Comparison of ENCODE assay signal across 20 cellular contexts in the genomic region with DNA sequence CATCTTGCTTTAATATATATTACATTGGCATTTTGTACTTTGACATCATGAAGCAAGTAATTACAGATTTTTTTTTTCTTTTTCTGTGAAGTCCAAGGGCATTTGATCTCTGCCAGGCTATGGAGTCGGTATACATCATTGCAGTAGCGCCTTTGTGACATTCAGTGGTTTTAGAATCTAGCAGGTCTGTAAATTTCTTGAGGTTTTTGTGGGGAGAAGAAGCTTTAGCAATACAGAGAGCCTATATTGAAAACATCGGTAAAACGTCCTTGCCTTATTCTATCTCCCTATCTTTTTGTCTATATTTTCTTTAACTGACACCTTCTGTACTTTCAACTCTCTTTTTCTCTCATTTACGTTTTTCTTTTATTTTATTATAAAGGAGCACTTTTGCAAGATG. TPM values are rescaled to one million over a fixed set of nuclear protein-coding genes. Genes with fewer than 3 reads are reported as not detected.
DNase-seq lines count a peak whose midpoint lies in the region; ATAC-seq and TF ChIP-seq lines count a peak whose summit lies in the region.
"Had no signal": no experiment of that assay in that cellular context is flagged by ENCODE, and none has a peak within 500 bp of the region (broad histone marks: within the 10 kb centered on the region; RNA-seq: fewer than 3 reads in every experiment).

No MANE protein-coding gene starts in this region.

- peak overlapping the region; percentile 88 for H3K27ac Mint-ChIP-seq in T-helper 2 cell treated with Interferon-gamma antibody and Interleukin-4, amounts not matched to agents 5 μg/mL and 100 μg/mL, for 36 hours
- H3K27ac Mint-ChIP-seq in naive B cell, result peak overlapping the region; percentile 34 to 96 (median 77)

- H3K4me3 ChIP-seq in GM12864 (ENCODE audit: low read depth, low read length), result peak overlapping the region; percentile 11; the same call in 1 of the 2 replicates
- H3K4me3 ChIP-seq: adrenal gland, prostate gland, smooth muscle cell had no signal

- DNase-seq in CD1c-positive myeloid dendritic cell (ENCODE audit: extremely low spot score) (peak; percentile 30), GM12864 (ENCODE audit: low read depth) (no peak), naive B cell (no peak), globus pallidus (ENCODE audit: low spot score) (no peak), NCI-H1436 treated with DMSO at 0.1 percent for 48 hours (lab: John Stamatoyannopoulos, UW) (no peak), cardiac septum (ENCODE audit: low spot score) (no peak)
- DNase-seq in T-helper 2 cell treated with Interferon-gamma antibody and Interleukin-4, amounts not matched to agents 5 μg/mL and 100 μg/mL, for 36 hours (ENCODE audit: low spot score), result peak; percentile 21
- no peak for DNase-seq in stimulated activated CD4-positive, alpha-beta T cell treated with anti-CD3 and anti-CD28 coated beads, Interleukin-2, amount 100 ng/mL, for 24 hours
- DNase-seq: adrenal gland; BE2C; caudate nucleus; effector CD8-positive, alpha-beta T cell; mammary epithelial cell; NCI-H1417; trophoblast cell had no signal

- no peaks in the 10 kb centered on the region for H3K9me3 Mint-ChIP-seq in T-helper 2 cell treated with Interferon-gamma antibody and Interleukin-4, amounts not matched to agents 5 μg/mL and 100 μg/mL, for 36 hours
- H3K9me3 Mint-ChIP-seq in naive B cell, result peaks cover 0 to 6% (median 0%) of the 10 kb centered on the region in 7 donors

- no peaks in the 10 kb centered on the region for H3K27me3 Mint-ChIP-seq in T-helper 2 cell treated with Interferon-gamma antibody and Interleukin-4, amounts not matched to agents 5 μg/mL and 100 μg/mL, for 36 hours (ENCODE audit: low read depth)
- H3K27me3 Mint-ChIP-seq in naive B cell, result no peaks in the 10 kb centered on the region

- TF ChIP-seq CTCF in GM12864 (IDR thresholded peaks at IDR 0.05; ENCODE audit: low read depth, low read length, missing control alignments), result no peak

- peak overlapping the region; percentile 79 for H3K4me3 Mint-ChIP-seq in T-helper 2 cell treated with Interferon-gamma antibody and Interleukin-4, amounts not matched to agents 5 μg/mL and 100 μg/mL, for 36 hours
- peak overlapping the region in 7 of 8 donors; percentile 5 to 91 (median 81) for H3K4me3 Mint-ChIP-seq in naive B cell
- H3K4me3 Mint-ChIP-seq: nephron had no signal

- H3K36me3 Mint-ChIP-seq in T-helper 2 cell treated with Interferon-gamma antibody and Interleukin-4, amounts not matched to agents 5 μg/mL and 100 μg/mL, for 36 hours (ENCODE audit: low read depth), result peaks cover 2% of the 10 kb centered on the region
- H3K36me3 Mint-ChIP-seq in naive B cell, result peaks cover 9 to 11% of the 10 kb centered on the region in 2 donors

- intact Hi-C loops in cardiac septum (cut with DNase I), result no loop called here

- peaks cover 64% of the 10 kb centered on the region for H3K4me1 Mint-ChIP-seq in T-helper 2 cell treated with Interferon-gamma antibody and Interleukin-4, amounts not matched to agents 5 μg/mL and 100 μg/mL, for 36 hours (ENCODE audit: low read depth)
- peaks cover 64 to 97% (median 76%) of the 10 kb centered on the region in 3 donors for H3K4me1 Mint-ChIP-seq in naive B cell

- ATAC-seq in naive B cell (ENCODE audit: low read depth in 2 of 2), result no peak
- ATAC-seq: HCT116 had no signal

RNA-seq across cellular contexts. Expression of a gene that starts 47.2 kb away (rescaled TPM):
- 100 to 1,000 TPM in 5 of 6 donors, 10 to 100 TPM in 1; 89.6 to 177 (median 134) TPM for polyA plus RNA-seq in naive B cell (ENCODE audit: low read depth in 6 of 6)
- 49.2 TPM for total RNA-seq in cardiac septum

RNA-seq across cellular contexts. Expression of a gene that starts 52.1 kb away (rescaled TPM):
- 10 to 100 TPM; 20.8 to 45.7 (median 34.9) TPM for polyA plus RNA-seq in naive B cell (ENCODE audit: low read depth in 6 of 6)
- 0.89 TPM for total RNA-seq in cardiac septum
- total RNA-seq: LHCN-M2, mammary epithelial cell had no signal
- polyA plus RNA-seq: smooth muscle cell had no signal

Comparison
In these comparisons a context has a peak if more than half of its experiments do, and no peak if none do; other contexts are left out.
1. DNase-seq: peak in CD1c-positive myeloid dendritic cell (single experiment) and T-helper 2 cell treated with Interferon-gamma antibody and Interleukin-4, amounts not matched to agents 5 μg/mL and 100 μg/mL, for 36 hours (single experiment); none in GM12864 (single experiment), naive B cell (single experiment), globus pallidus (single experiment), stimulated activated CD4-positive, alpha-beta T cell treated with anti-CD3 and anti-CD28 coated beads, Interleukin-2, amount 100 ng/mL, for 24 hours (0 of 2), NCI-H1436 treated with DMSO at 0.1 percent for 48 hours (single experiment) and cardiac septum (single experiment).